Comparison of ENCODE assay signal across 1 cellular context in the genomic region with DNA sequence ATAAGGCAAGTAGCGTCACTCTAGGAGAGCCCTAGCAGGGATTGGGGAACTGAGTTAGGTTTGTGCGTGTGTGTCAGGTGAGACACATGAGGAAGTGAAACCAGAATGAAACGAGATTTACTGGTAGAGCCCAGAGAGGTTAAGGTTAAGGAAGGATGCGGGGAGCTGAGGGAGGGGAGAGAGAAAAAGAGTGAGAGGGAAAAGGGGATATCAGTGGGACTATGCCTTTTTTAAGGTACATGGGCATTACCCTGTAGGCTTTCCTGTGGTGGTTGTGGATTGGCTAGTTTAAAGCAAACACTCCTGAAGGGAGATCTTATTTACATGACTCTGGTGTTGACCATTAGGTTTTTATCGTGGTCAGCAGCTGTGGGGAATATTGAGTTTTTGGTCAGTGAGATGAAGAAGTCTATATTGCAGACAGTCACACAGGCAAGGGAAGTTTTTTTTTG.
A peak's percentile ranks its signal among the peaks of the same experiment; 100 is the strongest.
TF ChIP-seq lines count a peak whose summit lies in the region.

No MANE protein-coding gene starts in this region.

TF ChIP-seq in GM12878, 131 proteins besides CTCF, POLR2A, EP300 and RAD21 (continued from another document and continues in another):
- no peak for TF ChIP-seq YY1 (IDR thresholded peaks at IDR 0.05; ENCODE audit: low read depth, low read length)
- no peak for TF ChIP-seq MXI1 (IDR thresholded peaks at IDR 0.05; ENCODE audit: low read depth, low read length)
- no peak for TF ChIP-seq BRCA1 (IDR thresholded peaks at IDR 0.05; ENCODE audit: low read depth, low read length)
- TF ChIP-seq, protein P1, sequence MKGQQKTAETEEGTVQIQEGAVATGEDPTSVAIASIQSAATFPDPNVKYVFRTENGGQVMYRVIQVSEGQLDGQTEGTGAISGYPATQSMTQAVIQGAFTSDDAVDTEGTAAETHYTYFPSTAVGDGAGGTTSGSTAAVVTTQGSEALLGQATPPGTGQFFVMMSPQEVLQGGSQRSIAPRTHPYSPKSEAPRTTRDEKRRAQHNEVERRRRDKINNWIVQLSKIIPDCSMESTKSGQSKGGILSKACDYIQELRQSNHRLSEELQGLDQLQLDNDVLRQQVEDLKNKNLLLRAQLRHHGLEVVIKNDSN (IDR thresholded peaks at IDR 0.05; ENCODE audit: borderline replicate concordance, extremely low read length, insufficient read depth, low read depth, low read length): no peak
- TF ChIP-seq HDAC6 (IDR thresholded peaks at IDR 0.05; ENCODE audit: unreplicated experiment): no peak
- TF ChIP-seq RCOR1 (conservative IDR thresholded peaks at IDR 0.05; ENCODE audit: low read depth, low read length): no peak
- TF ChIP-seq FOXK2 (IDR thresholded peaks at IDR 0.05): no peak
- no peak for TF ChIP-seq MYC (IDR thresholded peaks at IDR 0.05; ENCODE audit: insufficient read depth, insufficient read length, insufficient replicate concordance, low read length, severe bottlenecking)
- no peak for TF ChIP-seq ZNF207 (IDR thresholded peaks at IDR 0.05; ENCODE audit: borderline replicate concordance)
- TF ChIP-seq HCFC1 (IDR thresholded peaks at IDR 0.05; ENCODE audit: low read length): no peak
- no peak for TF ChIP-seq POLR2AphosphoS2 (IDR thresholded peaks at IDR 0.05; ENCODE audit: low read depth, low read length)
- no peak for TF ChIP-seq NFXL1 (IDR thresholded peaks at IDR 0.05; ENCODE audit: borderline replicate concordance)
- no peak for TF ChIP-seq RB1 (IDR thresholded peaks at IDR 0.05; ENCODE audit: borderline replicate concordance)
- TF ChIP-seq IRF5 (IDR thresholded peaks at IDR 0.05; ENCODE audit: borderline replicate concordance): peak; percentile 75; the same call in 1 of the 2 replicates
- no peak for TF ChIP-seq JUND (IDR thresholded peaks at IDR 0.05; ENCODE audit: low read depth, low read length)
- TF ChIP-seq, protein P2, sequence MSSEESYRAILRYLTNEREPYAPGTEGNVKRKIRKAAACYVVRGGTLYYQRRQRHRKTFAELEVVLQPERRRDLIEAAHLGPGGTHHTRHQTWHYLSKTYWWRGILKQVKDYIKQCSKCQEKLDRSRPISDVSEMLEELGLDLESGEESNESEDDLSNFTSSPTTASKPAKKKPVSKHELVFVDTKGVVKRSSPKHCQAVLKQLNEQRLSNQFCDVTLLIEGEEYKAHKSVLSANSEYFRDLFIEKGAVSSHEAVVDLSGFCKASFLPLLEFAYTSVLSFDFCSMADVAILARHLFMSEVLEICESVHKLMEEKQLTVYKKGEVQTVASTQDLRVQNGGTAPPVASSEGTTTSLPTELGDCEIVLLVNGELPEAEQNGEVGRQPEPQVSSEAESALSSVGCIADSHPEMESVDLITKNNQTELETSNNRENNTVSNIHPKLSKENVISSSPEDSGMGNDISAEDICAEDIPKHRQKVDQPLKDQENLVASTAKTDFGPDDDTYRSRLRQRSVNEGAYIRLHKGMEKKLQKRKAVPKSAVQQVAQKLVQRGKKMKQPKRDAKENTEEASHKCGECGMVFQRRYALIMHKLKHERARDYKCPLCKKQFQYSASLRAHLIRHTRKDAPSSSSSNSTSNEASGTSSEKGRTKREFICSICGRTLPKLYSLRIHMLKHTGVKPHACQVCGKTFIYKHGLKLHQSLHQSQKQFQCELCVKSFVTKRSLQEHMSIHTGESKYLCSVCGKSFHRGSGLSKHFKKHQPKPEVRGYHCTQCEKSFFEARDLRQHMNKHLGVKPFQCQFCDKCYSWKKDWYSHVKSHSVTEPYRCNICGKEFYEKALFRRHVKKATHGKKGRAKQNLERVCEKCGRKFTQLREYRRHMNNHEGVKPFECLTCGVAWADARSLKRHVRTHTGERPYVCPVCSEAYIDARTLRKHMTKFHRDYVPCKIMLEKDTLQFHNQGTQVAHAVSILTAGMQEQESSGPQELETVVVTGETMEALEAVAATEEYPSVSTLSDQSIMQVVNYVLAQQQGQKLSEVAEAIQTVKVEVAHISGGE (CRISPR knock-in tag; IDR thresholded peaks at IDR 0.05): no peak
- TF ChIP-seq BMI1 (IDR thresholded peaks at IDR 0.05; ENCODE audit: borderline replicate concordance): peak; percentile 58; the same call in 1 of the 2 replicates
- TF ChIP-seq POLR2AphosphoS5 (IDR thresholded peaks at IDR 0.05; ENCODE audit: low read length): no peak
- TF ChIP-seq BHLHE40 (IDR thresholded peaks at IDR 0.05; ENCODE audit: borderline replicate concordance in 1 of 2, low read depth in 2 of 2, low read length in 1 of 2): peak; percentile 83 to 89
- TF ChIP-seq ATF2 (IDR thresholded peaks at IDR 0.05; ENCODE audit: low read length): peak; percentile 4; the same call in 1 of the 2 replicates
- TF ChIP-seq NKRF (conservative IDR thresholded peaks at IDR 0.05): no peak
- no peak for TF ChIP-seq CEBPB (IDR thresholded peaks at IDR 0.05; ENCODE audit: borderline replicate concordance in 1 of 2, low read depth in 2 of 2, low read length in 2 of 2)
- no peak for TF ChIP-seq NRF1 (conservative IDR thresholded peaks at IDR 0.05; ENCODE audit: low read depth, low read length)
- TF ChIP-seq SREBF1 (IDR thresholded peaks at IDR 0.05; ENCODE audit: low read length): no peak
- TF ChIP-seq ETV6 (conservative IDR thresholded peaks at IDR 0.05 in 1 of 2, IDR thresholded peaks at IDR 0.05 in 1 of 2; ENCODE audit: borderline replicate concordance in 1 of 2, low read depth in 1 of 2): no peak
- TF ChIP-seq GATAD2B (conservative IDR thresholded peaks at IDR 0.05; ENCODE audit: low read depth): peak; percentile 60; the same call in 1 of the 2 replicates
- no peak for TF ChIP-seq RFX5 (IDR thresholded peaks at IDR 0.05; ENCODE audit: low read depth, low read length)
- no peak for TF ChIP-seq BCLAF1 (IDR thresholded peaks at IDR 0.05)
- TF ChIP-seq STAT1 (conservative IDR thresholded peaks at IDR 0.05): no peak
- TF ChIP-seq CHD1 (IDR thresholded peaks at IDR 0.05; ENCODE audit: low read depth, low read length): no peak
- no peak for TF ChIP-seq NR2C1 (IDR thresholded peaks at IDR 0.05)
- no peak for TF ChIP-seq ASH2L (IDR thresholded peaks at IDR 0.05; ENCODE audit: borderline replicate concordance, low read depth)
- TF ChIP-seq STAT3 (IDR thresholded peaks at IDR 0.05; ENCODE audit: low read depth, low read length): no peak
- TF ChIP-seq EZH2 (IDR thresholded peaks at IDR 0.05; ENCODE audit: borderline replicate concordance, control insufficient read depth, low read depth, low read length): no peak
- peak; percentile 69; the same call in 1 of the 2 replicates for TF ChIP-seq BCL11A (IDR thresholded peaks at IDR 0.05; ENCODE audit: low read depth, low read length)
- no peak for TF ChIP-seq E2F8 (IDR thresholded peaks at IDR 0.05; ENCODE audit: low read depth, partially characterized antibody)
- TF ChIP-seq, protein P3, sequence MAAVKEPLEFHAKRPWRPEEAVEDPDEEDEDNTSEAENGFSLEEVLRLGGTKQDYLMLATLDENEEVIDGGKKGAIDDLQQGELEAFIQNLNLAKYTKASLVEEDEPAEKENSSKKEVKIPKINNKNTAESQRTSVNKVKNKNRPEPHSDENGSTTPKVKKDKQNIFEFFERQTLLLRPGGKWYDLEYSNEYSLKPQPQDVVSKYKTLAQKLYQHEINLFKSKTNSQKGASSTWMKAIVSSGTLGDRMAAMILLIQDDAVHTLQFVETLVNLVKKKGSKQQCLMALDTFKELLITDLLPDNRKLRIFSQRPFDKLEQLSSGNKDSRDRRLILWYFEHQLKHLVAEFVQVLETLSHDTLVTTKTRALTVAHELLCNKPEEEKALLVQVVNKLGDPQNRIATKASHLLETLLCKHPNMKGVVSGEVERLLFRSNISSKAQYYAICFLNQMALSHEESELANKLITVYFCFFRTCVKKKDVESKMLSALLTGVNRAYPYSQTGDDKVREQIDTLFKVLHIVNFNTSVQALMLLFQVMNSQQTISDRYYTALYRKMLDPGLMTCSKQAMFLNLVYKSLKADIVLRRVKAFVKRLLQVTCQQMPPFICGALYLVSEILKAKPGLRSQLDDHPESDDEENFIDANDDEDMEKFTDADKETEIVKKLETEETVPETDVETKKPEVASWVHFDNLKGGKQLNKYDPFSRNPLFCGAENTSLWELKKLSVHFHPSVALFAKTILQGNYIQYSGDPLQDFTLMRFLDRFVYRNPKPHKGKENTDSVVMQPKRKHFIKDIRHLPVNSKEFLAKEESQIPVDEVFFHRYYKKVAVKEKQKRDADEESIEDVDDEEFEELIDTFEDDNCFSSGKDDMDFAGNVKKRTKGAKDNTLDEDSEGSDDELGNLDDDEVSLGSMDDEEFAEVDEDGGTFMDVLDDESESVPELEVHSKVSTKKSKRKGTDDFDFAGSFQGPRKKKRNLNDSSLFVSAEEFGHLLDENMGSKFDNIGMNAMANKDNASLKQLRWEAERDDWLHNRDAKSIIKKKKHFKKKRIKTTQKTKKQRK (IDR thresholded peaks at IDR 0.05; ENCODE audit: low read depth, low read length): no peak
- TF ChIP-seq CHD2 (IDR thresholded peaks at IDR 0.05; ENCODE audit: borderline replicate concordance, low read depth, low read length): no peak
- TF ChIP-seq MEF2B (IDR thresholded peaks at IDR 0.05; ENCODE audit: partially characterized antibody, poor library complexity, severe bottlenecking): no peak
- TF ChIP-seq RBBP5 (conservative IDR thresholded peaks at IDR 0.05): no peak
- TF ChIP-seq CBX3 (IDR thresholded peaks at IDR 0.05; ENCODE audit: borderline replicate concordance, low read depth): no peak
- peak; percentile 88 for TF ChIP-seq IRF4 (IDR thresholded peaks at IDR 0.05; ENCODE audit: low read depth, low read length)
